27 cellular contexts compared by ENCODE assay signal in genomic region chr5:25863811-25864210, GRCh38.
"Had no signal": no experiment of that assay in that cellular context is flagged by ENCODE, and none has a peak within 500 bp of the region (broad histone marks: within the 10 kb centered on the region; RNA-seq: fewer than 3 reads in every experiment).

No MANE protein-coding gene starts in this region.

- H3K36me3 ChIP-seq: brain microvascular endothelial cell had no signal

- FAIRE-seq: astrocyte, bronchial epithelial cell, frontal cortex had no signal

- DNase-seq: activated CD4-positive, alpha-beta memory T cell treated with anti-CD3 and anti-CD28 coated beads, Interleukin-2, amount 10 ng/mL, durations not matched to agents 7 days and 5 days; activated CD4-positive, alpha-beta T cell treated with anti-CD3 and anti-CD28 coated beads for 1 hour; activated CD4-positive, alpha-beta T cell treated with anti-CD3 and anti-CD28 coated beads for 4 hours; activated CD4-positive, alpha-beta T cell treated with anti-CD3 and anti-CD28 coated beads, Interleukin-2, amount 10 ng/mL, durations not matched to agents 7 days and 5 days; activated CD4-positive, alpha-beta T cell treated with anti-CD3 and anti-CD28 coated beads, Interleukin-2, amount 50 U/mL, for 4 hours; activated CD4-positive, CD25-positive, alpha-beta regulatory T cell; activated CD8-positive, alpha-beta memory T cell treated with anti-CD3 and anti-CD28 coated beads, Interleukin-2, amount 50 U/mL, for 48 hours; activated gamma-delta T cell treated with Interleukin-2 at 50 U/mL for 16 hours; activated naive CD4-positive, alpha-beta T cell treated with anti-CD3 and anti-CD28 coated beads, Interleukin-2, amount 50 U/mL, for 16 hours; activated naive CD4-positive, alpha-beta T cell treated with Interleukin-2 at 50 U/mL for 16 hours; activated T-cell treated with anti-CD3 and anti-CD28 coated beads for 4 hours; activated T-cell treated with anti-CD3 and anti-CD28 coated beads, Interleukin-2, amount 50 U/mL, for 24 hours; activated T-cell treated with anti-CD3 and anti-CD28 coated beads, Interleukin-2, amount 50 U/mL, for 72 hours; amniotic stem cell; anterior cingulate cortex; brain microvascular endothelial cell; dorsolateral prefrontal cortex; effector memory CD4-positive, alpha-beta T cell; endodermal cell; foreskin fibroblast; head of caudate nucleus; hippocampal formation; T1000 had no signal

- H3K4me3 ChIP-seq: coronary artery, dorsolateral prefrontal cortex had no signal

- H3K27me3 ChIP-seq: brain microvascular endothelial cell, dorsolateral prefrontal cortex had no signal

- H3K27ac ChIP-seq: brain microvascular endothelial cell, coronary artery, dorsolateral prefrontal cortex had no signal
